ENCODE assay signal across 12 cellular contexts in the genomic region with DNA sequence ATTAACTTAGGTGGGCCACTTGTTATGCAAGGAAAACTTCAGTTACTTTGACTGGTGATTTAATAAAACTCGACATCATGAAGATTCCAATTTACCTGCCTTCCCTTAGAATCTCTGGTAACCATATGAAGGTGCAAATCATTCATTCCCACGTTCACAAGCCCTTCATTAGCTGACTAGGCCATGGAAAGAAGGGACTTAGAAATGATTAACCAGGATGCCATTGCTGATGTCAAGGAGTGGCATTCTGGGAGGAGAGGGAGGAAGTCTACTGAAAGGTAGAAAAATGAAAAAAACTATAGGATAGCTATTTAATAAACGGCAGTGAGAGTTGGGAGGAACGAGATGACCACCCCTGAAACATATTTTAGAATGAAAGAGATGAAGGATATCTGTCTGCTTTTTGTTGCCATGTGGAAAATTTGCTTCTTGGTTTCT. TPM values are rescaled to one million over a fixed set of nuclear protein-coding genes. Genes with fewer than 3 reads are reported as not detected.
DNase-seq lines count a peak whose midpoint lies in the region; ATAC-seq and TF ChIP-seq lines count a peak whose summit lies in the region.
"Had no signal": no experiment of that assay in that cellular context is flagged by ENCODE, and none has a peak within 500 bp of the region (broad histone marks: within the 10 kb centered on the region; RNA-seq: fewer than 3 reads in every experiment).

No MANE protein-coding gene starts in this region.

- peak overlapping the region; percentile 93 for H3K4me3 Mint-ChIP-seq in activated CD8-positive, alpha-beta memory T cell treated with anti-CD3 and anti-CD28 coated beads, Interleukin-2, amount 10 ng/mL, durations not matched to agents 7 days and 5 days

- H3F3A ChIP-seq in OCI-LY1 (ENCODE audit: insufficient read depth, low read length) = no peaks in the 10 kb centered on the region

- no peaks in the 10 kb centered on the region for H3K9me3 ChIP-seq in OCI-LY1 (ENCODE audit: low read length)
- no peaks in the 10 kb centered on the region for H3K9me3 ChIP-seq in effector memory CD4-positive, alpha-beta T cell (ENCODE audit: control insufficient read depth, low read length)
- H3K9me3 ChIP-seq in skeletal muscle satellite cell (replicated peaks; ENCODE audit: low read length) = no peaks in the 10 kb centered on the region

- CTCF ChIA-PET in activated CD8-positive, alpha-beta memory T cell treated with anti-CD3 and anti-CD28 coated beads, Interleukin-2, amount 10 ng/mL, durations not matched to agents 7 days and 5 days (lab: Charles Lee) = no interaction called here

- no peaks in the 10 kb centered on the region for H3K27me3 Mint-ChIP-seq in activated CD8-positive, alpha-beta memory T cell treated with anti-CD3 and anti-CD28 coated beads, Interleukin-2, amount 10 ng/mL, durations not matched to agents 7 days and 5 days

- H3K36me3 Mint-ChIP-seq in activated CD8-positive, alpha-beta memory T cell treated with anti-CD3 and anti-CD28 coated beads, Interleukin-2, amount 10 ng/mL, durations not matched to agents 7 days and 5 days = peaks cover 37% of the 10 kb centered on the region

- no peaks in the 10 kb centered on the region for H4K20me1 ChIP-seq in OCI-LY1 (ENCODE audit: insufficient read depth, low read length)

- DNase-seq in activated CD8-positive, alpha-beta memory T cell treated with anti-CD3 and anti-CD28 coated beads, Interleukin-2, amount 10 ng/mL, durations not matched to agents 7 days and 5 days = no peak
- no peak for DNase-seq in activated CD8-positive, alpha-beta memory T cell treated with anti-CD3 and anti-CD28 coated beads for 24 hours
- no peak for DNase-seq in effector memory CD4-positive, alpha-beta T cell
- DNase-seq in NCI-H2227 (lab: John Stamatoyannopoulos, UW; ENCODE audit: unreplicated experiment) = no peak
- no peak for DNase-seq in activated CD4-positive, CD25-positive, alpha-beta regulatory T cell (lab: John Stamatoyannopoulos, UW)
- DNase-seq: activated CD4-positive, CD25-positive, alpha-beta regulatory T cell treated with anti-CD3 and anti-CD28 coated beads, Interleukin-2, amount 50 U/mL, for 72 hours; H7; NCI-H524; right cardiac atrium had no signal

- H3K27me3 ChIP-seq in OCI-LY1 (ENCODE audit: insufficient read depth, low read length) (no peaks in the 10 kb centered on the region), skeletal muscle satellite cell (ENCODE audit: control insufficient read depth, insufficient read depth, low read length) (no peaks in the 10 kb centered on the region)
- H3K27me3 ChIP-seq in effector memory CD4-positive, alpha-beta T cell (replicated peaks; ENCODE audit: control insufficient read depth, insufficient read depth, low read length, poor library complexity, severe bottlenecking) = no peaks in the 10 kb centered on the region

- peaks cover 43% of the 10 kb centered on the region for H3K4me1 Mint-ChIP-seq in activated CD8-positive, alpha-beta memory T cell treated with anti-CD3 and anti-CD28 coated beads, Interleukin-2, amount 10 ng/mL, durations not matched to agents 7 days and 5 days

- H3K9ac ChIP-seq in OCI-LY1 (ENCODE audit: low read length) = peak overlapping the region; percentile 85
- no peak overlapping the region for H3K9ac ChIP-seq in skeletal muscle satellite cell (ENCODE audit: low read depth, low read length)

- no peaks in the 10 kb centered on the region for H3K9me2 ChIP-seq in OCI-LY1 (ENCODE audit: low read depth, low read length)

- no peaks in the 10 kb centered on the region for H3K9me3 Mint-ChIP-seq in activated CD8-positive, alpha-beta memory T cell treated with anti-CD3 and anti-CD28 coated beads, Interleukin-2, amount 10 ng/mL, durations not matched to agents 7 days and 5 days (ENCODE audit: low read depth)

- peak overlapping the region; percentile 61 for H3K4me2 ChIP-seq in OCI-LY1 (ENCODE audit: low read length)
- peak overlapping the region; percentile 84 for H3K4me2 ChIP-seq in skeletal muscle satellite cell (ENCODE audit: low read length)

- H3K27ac Mint-ChIP-seq in activated CD8-positive, alpha-beta memory T cell treated with anti-CD3 and anti-CD28 coated beads, Interleukin-2, amount 10 ng/mL, durations not matched to agents 7 days and 5 days = peak overlapping the region; percentile 95

- TF ChIP-seq CTCF in OCI-LY1 (IDR thresholded peaks at IDR 0.05; ENCODE audit: low read length) = no peak

- H3K27ac ChIP-seq in OCI-LY1 (ENCODE audit: low read depth, low read length, poor library complexity, severe bottlenecking) = no peak overlapping the region
- no peak overlapping the region for H3K27ac ChIP-seq in effector memory CD4-positive, alpha-beta T cell (ENCODE audit: insufficient read depth, low read length, poor library complexity, severe bottlenecking)

- H3K4me3 ChIP-seq in OCI-LY1 (ENCODE audit: low read depth, low read length, poor library complexity, severe bottlenecking) (peak overlapping the region; percentile 77), skeletal muscle satellite cell (ENCODE audit: low read length) (peak overlapping the region; percentile 78)
- H3K4me3 ChIP-seq in effector memory CD4-positive, alpha-beta T cell (ENCODE audit: insufficient read depth, low read depth, low read length, poor library complexity, severe bottlenecking) = peak overlapping the region; percentile 88

- peaks cover 22% of the 10 kb centered on the region for H3K79me2 ChIP-seq in OCI-LY1 (ENCODE audit: insufficient read depth, low read length)

- H2AFZ ChIP-seq in OCI-LY1 (ENCODE audit: low read length) = no peak overlapping the region

- H3K36me3 ChIP-seq in OCI-LY1 (ENCODE audit: insufficient read depth, low read length) = peaks cover 53% of the 10 kb centered on the region
- H3K36me3 ChIP-seq in effector memory CD4-positive, alpha-beta T cell (ENCODE audit: control insufficient read depth, insufficient read depth, low read length) = no peaks in the 10 kb centered on the region
- peaks cover 26% of the 10 kb centered on the region for H3K36me3 ChIP-seq in skeletal muscle satellite cell (ENCODE audit: insufficient read depth, low read length)

- no peak for ATAC-seq in activated CD8-positive, alpha-beta memory T cell treated with anti-CD3 and anti-CD28 coated beads, Interleukin-2, amount 10 ng/mL, durations not matched to agents 7 days and 5 days
- ATAC-seq in HG03460 (IDR thresholded peaks at IDR 0.05; ENCODE audit: unreplicated experiment) = no peak
- ATAC-seq: right cardiac atrium had no signal

- H3K4me1 ChIP-seq in OCI-LY1 (ENCODE audit: insufficient read depth, low read length, severe bottlenecking) (peaks cover 28% of the 10 kb centered on the region), skeletal muscle satellite cell (ENCODE audit: control insufficient read depth, insufficient read depth, low read length) (peaks cover 20% of the 10 kb centered on the region)
- H3K4me1 ChIP-seq in effector memory CD4-positive, alpha-beta T cell (ENCODE audit: control insufficient read depth, insufficient read depth, low read length, poor library complexity, severe bottlenecking) = peaks cover 12% of the 10 kb centered on the region

RNA-seq across cellular contexts. Expression of a gene that starts 1.4 kb away (rescaled TPM):
- 100 to 1,000 TPM; 166 to 224 TPM for total RNA-seq in activated CD8-positive, alpha-beta memory T cell treated with anti-CD3 and anti-CD28 coated beads, Interleukin-2, amount 10 ng/mL, durations not matched to agents 7 days and 5 days
- total RNA-seq in skeletal muscle satellite cell (2012; rRNA removed) = 31.7 and 42.6 TPM in 2 replicates
